16 cellular contexts compared by ENCODE assay signal in the genomic region with DNA sequence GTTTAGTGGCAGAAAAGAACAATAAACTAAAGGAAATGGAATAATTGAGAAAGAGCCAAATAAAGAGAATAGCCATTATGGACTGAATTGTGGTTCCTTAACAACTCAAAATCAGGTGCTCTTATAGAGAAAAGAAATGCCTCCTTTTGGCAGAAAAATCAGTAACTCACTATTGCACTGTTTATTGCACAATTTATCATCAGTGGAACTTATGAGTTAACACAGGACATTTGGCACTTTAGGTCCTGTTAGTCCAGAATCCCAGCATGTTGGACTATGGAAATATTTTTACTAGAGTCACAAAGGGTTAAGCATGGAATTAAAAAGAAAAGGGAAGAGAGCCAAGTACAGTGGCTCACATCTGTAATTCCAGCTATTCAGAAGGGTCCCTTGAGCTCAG.
"Had no signal": no experiment of that assay in that cellular context is flagged by ENCODE, and none has a peak within 500 bp of the region (broad histone marks: within the 10 kb centered on the region; RNA-seq: fewer than 3 reads in every experiment).

No MANE protein-coding gene starts in this region.

- H3K9me3 ChIP-seq: left ventricle myocardium inferior, upper lobe of left lung had no signal

- DNase-seq: activated CD4-positive, alpha-beta T cell treated with anti-CD3 and anti-CD28 coated beads for 4 hours; activated CD4-positive, alpha-beta T cell treated with anti-CD3 and anti-CD28 coated beads, Interleukin-2, amount 50 U/mL, for 48 hours; activated CD4-positive, CD25-positive, alpha-beta regulatory T cell; activated CD8-positive, alpha-beta memory T cell treated with anti-CD3 and anti-CD28 coated beads, Interleukin-2, amount 50 U/mL, for 48 hours; activated naive CD4-positive, alpha-beta T cell treated with Interleukin-2 at 50 U/mL for 16 hours; activated naive CD8-positive, alpha-beta T cell treated with anti-CD3 and anti-CD28 coated beads for 36 hours; activated T-cell treated with anti-CD3 and anti-CD28 coated beads, Interleukin-2, amount 50 U/mL, for 4 hours; amniotic stem cell; foreskin fibroblast; left ventricle myocardium inferior; nucleus accumbens; stimulated activated CD4-positive, alpha-beta T cell treated with anti-CD3 and anti-CD28 coated beads, Interleukin-2, amount 100 ng/mL, for 48 hours; stimulated activated CD8-positive, alpha-beta memory T cell treated with anti-CD3 and anti-CD28 coated beads, Interleukin-4, amount 100 ng/mL, for 48 hours; stimulated activated naive B cell treated with anti-CD40 and anti-IgM and Interleukin-4, amounts not matched to agents 10 μg/mL and 1 μg/mL and 100 μg/mL, for 72 hours; T1000; upper lobe of left lung had no signal

- ATAC-seq: activated T-cell treated with anti-CD3 and anti-CD28 coated beads, Interleukin-2, amount 50 U/mL, for 4 hours; stimulated activated naive B cell treated with anti-CD40 and anti-IgM and Interleukin-4, amounts not matched to agents 10 μg/mL and 1 μg/mL and 100 μg/mL, for 72 hours had no signal

- H3K27me3 ChIP-seq: upper lobe of left lung had no signal

- H3K36me3 ChIP-seq: left ventricle myocardium inferior, upper lobe of left lung had no signal

- H3K4me3 ChIP-seq: left ventricle myocardium inferior, upper lobe of left lung had no signal

- H3K4me1 ChIP-seq: upper lobe of left lung had no signal

- H3K27ac ChIP-seq: left ventricle myocardium inferior, upper lobe of left lung had no signal
